Comparison of ENCODE assay signal across 24 cellular contexts in the genomic region with DNA sequence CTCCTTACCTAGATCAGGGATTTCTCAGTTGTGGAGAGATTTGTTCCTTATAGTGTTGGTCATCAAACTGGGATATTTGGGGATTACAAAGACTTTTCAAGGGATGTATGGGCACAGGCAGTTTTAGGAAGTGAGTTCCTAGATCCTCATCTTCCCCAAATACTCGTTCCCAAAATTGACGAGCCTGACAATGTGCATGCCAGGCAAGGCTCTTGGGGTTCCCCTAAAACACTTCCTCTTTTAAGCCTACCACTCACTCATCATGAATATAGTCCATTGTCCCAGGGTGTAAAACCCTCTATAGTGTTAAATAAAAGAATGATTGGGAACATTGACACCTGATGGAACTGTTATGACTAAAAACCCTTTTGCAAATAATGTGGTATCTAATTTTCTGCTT. TPM values are rescaled to one million over a fixed set of nuclear protein-coding genes. Genes with fewer than 3 reads are reported as not detected.
A peak's percentile ranks its signal among the peaks of the same experiment; 100 is the strongest.
DNase-seq lines count a peak whose midpoint lies in the region; ATAC-seq and TF ChIP-seq lines count a peak whose summit lies in the region.
"Had no signal": no experiment of that assay in that cellular context is flagged by ENCODE, and none has a peak within 500 bp of the region (broad histone marks: within the 10 kb centered on the region; RNA-seq: fewer than 3 reads in every experiment).

No MANE protein-coding gene starts in this region.

- peaks cover 8 to 56% (median 21%) of the 10 kb centered on the region in 7 donors for H3K4me1 Mint-ChIP-seq in naive thymus-derived CD4-positive, alpha-beta T cell

- ATAC-seq in GM18868 (IDR thresholded peaks at IDR 0.05; ENCODE audit: unreplicated experiment) (peak; percentile 89), HG02571 (IDR thresholded peaks at IDR 0.05; ENCODE audit: unreplicated experiment) (peak; percentile 63)
- peak; percentile 70 for ATAC-seq in naive thymus-derived CD4-positive, alpha-beta T cell
- ATAC-seq: activated CD4-positive, CD25-positive, alpha-beta regulatory T cell treated with anti-CD3 and anti-CD28 coated beads, Interleukin-2, amount 50 U/mL, for 24 hours; gastroesophageal sphincter had no signal

- no peak overlapping the region for H3K4me3 Mint-ChIP-seq in naive thymus-derived CD4-positive, alpha-beta T cell
- H3K4me3 Mint-ChIP-seq: immature natural killer cell, neural crest cell had no signal

- intact Hi-C loops in naive thymus-derived CD4-positive, alpha-beta T cell (cut with micrococcal nuclease): no loop called here

- TF ChIP-seq EP300 in suprapubic skin (IDR thresholded peaks at IDR 0.05): no peak

- no peak overlapping the region for H3K4me3 ChIP-seq in naive thymus-derived CD4-positive, alpha-beta T cell (ENCODE audit: low read length)
- no peak overlapping the region for H3K4me3 ChIP-seq in suprapubic skin
- H3K4me3 ChIP-seq: BLaER1 treated with 17β-estradiol and CSF1 and Interleukin-3, amounts not matched to agents 10 nM and 100 nM; gastroesophageal sphincter; thoracic aorta had no signal

- no peak overlapping the region for H3K27ac Mint-ChIP-seq in naive thymus-derived CD4-positive, alpha-beta T cell
- H3K27ac Mint-ChIP-seq: immature natural killer cell had no signal

- H3K36me3 Mint-ChIP-seq in naive thymus-derived CD4-positive, alpha-beta T cell: peaks cover 0 to 74% (median 0%) of the 10 kb centered on the region in 5 donors

- WGBS in suprapubic skin: 69% methylated on average over 2 of the region's 2 CpGs

- TF ChIP-seq POLR2A in suprapubic skin (IDR thresholded peaks at IDR 0.05): no peak

- DNase-seq in MV-4-11 (lab: John Stamatoyannopoulos, UW) (peak; percentile 55), suprapubic skin (ENCODE audit: low spot score in 2 of 2) (no peak), NCI-H1105 (lab: John Stamatoyannopoulos, UW) (no peak), AG20443 (ENCODE audit: low spot score) (no peak)
- no peak for DNase-seq in naive thymus-derived CD4-positive, alpha-beta T cell
- DNase-seq: activated CD8-positive, alpha-beta memory T cell treated with anti-CD3 and anti-CD28 coated beads, Interleukin-2, amount 50 U/mL, for 4 hours; activated naive CD4-positive, alpha-beta T cell; cortex of kidney; DMS153; immature natural killer cell; mammary epithelial cell; MM.1S; right cardiac atrium; RPMI8226; T-helper 1 cell had no signal

- H3K4me1 ChIP-seq in naive thymus-derived CD4-positive, alpha-beta T cell (ENCODE audit: control insufficient read depth in 2 of 2, insufficient read depth in 2 of 2, low read length in 2 of 2): peaks cover 14% of the 10 kb centered on the region in 2 donors
- H3K4me1 ChIP-seq in suprapubic skin: no peaks in the 10 kb centered on the region
- H3K4me1 ChIP-seq: gastroesophageal sphincter had no signal

- H3K27me3 ChIP-seq in naive thymus-derived CD4-positive, alpha-beta T cell (ENCODE audit: control insufficient read depth in 2 of 2, insufficient read depth in 2 of 2, low read length in 2 of 2): no peaks in the 10 kb centered on the region
- H3K27me3 ChIP-seq in suprapubic skin: no peaks in the 10 kb centered on the region
- H3K27me3 ChIP-seq: BLaER1 treated with 17β-estradiol and CSF1 and Interleukin-3, amounts not matched to agents 10 nM and 100 nM; gastroesophageal sphincter had no signal

- CTCF ChIA-PET in naive thymus-derived CD4-positive, alpha-beta T cell (lab: Charles Lee): no interaction called here

- no peak for TF ChIP-seq CTCF in suprapubic skin (IDR thresholded peaks at IDR 0.05)

- no peaks in the 10 kb centered on the region for H3K9me3 ChIP-seq in naive thymus-derived CD4-positive, alpha-beta T cell (ENCODE audit: control insufficient read depth in 2 of 3, low read length in 3 of 3)
- H3K9me3 ChIP-seq in suprapubic skin: no peaks in the 10 kb centered on the region
- H3K9me3 ChIP-seq: gastroesophageal sphincter, thoracic aorta had no signal

- POLR2A ChIA-PET in naive thymus-derived CD4-positive, alpha-beta T cell (lab: Charles Lee): no interaction called here

- H3K27ac ChIP-seq in naive thymus-derived CD4-positive, alpha-beta T cell (ENCODE audit: low read depth, low read length): no peak overlapping the region
- H3K27ac ChIP-seq in suprapubic skin: no peak overlapping the region
- H3K27ac ChIP-seq: epithelial cell of prostate, gastroesophageal sphincter, thoracic aorta had no signal

- H3K27me3 Mint-ChIP-seq in naive thymus-derived CD4-positive, alpha-beta T cell: no peaks in the 10 kb centered on the region

- no peaks in the 10 kb centered on the region for H3K36me3 ChIP-seq in naive thymus-derived CD4-positive, alpha-beta T cell (ENCODE audit: control insufficient read depth in 2 of 3, insufficient read depth in 3 of 3, low read length in 3 of 3)
- no peaks in the 10 kb centered on the region for H3K36me3 ChIP-seq in suprapubic skin
- H3K36me3 ChIP-seq: BLaER1 treated with 17β-estradiol and CSF1 and Interleukin-3, amounts not matched to agents 10 nM and 100 nM; thoracic aorta had no signal

- peaks cover 0 to 12% (median 0%) of the 10 kb centered on the region in 11 donors for H3K9me3 Mint-ChIP-seq in naive thymus-derived CD4-positive, alpha-beta T cell
- H3K9me3 Mint-ChIP-seq: immature natural killer cell had no signal

RNA-seq across cellular contexts. Expression of a gene that starts 26.4 kb away (rescaled TPM):
- 1 to 10 TPM in 1 of 5 experiments, under 1 TPM in 4; 0.16 to 7.4 (median 0.32) TPM for total RNA-seq in naive thymus-derived CD4-positive, alpha-beta T cell
- polyA plus RNA-seq in naive thymus-derived CD4-positive, alpha-beta T cell: not detected
- total RNA-seq in suprapubic skin: 1 to 10 TPM in 2 of 4 donors, under 1 TPM in 2; 0.49 to 2.2 (median 0.99) TPM
- total RNA-seq: HT-29, neural crest cell had no signal
